Comparison of ENCODE assay signal across 23 cellular contexts in genomic region chr3:169548194-169548593, GRCh38.
"Had no signal": no experiment of that assay in that cellular context is flagged by ENCODE, and none has a peak within 500 bp of the region (broad histone marks: within the 10 kb centered on the region; RNA-seq: fewer than 3 reads in every experiment).

No MANE protein-coding gene starts in this region.

- H3K27me3 ChIP-seq: cardiac muscle cell had no signal

- H3K4me3 ChIP-seq: cardiac muscle cell, K562 had no signal

- DNase-seq: activated CD4-positive, alpha-beta T cell treated with anti-CD3 and anti-CD28 coated beads for 4 hours; activated CD4-positive, alpha-beta T cell treated with anti-CD3 and anti-CD28 coated beads, Interleukin-2, amount 50 U/mL, for 4 hours; activated CD8-positive, alpha-beta memory T cell treated with anti-CD3 and anti-CD28 coated beads, Interleukin-2, amount 50 U/mL, for 48 hours; activated CD8-positive, alpha-beta T cell treated with anti-CD3 and anti-CD28 coated beads, Interleukin-2, amount 10 ng/mL, durations not matched to agents 7 days and 5 days; activated naive CD4-positive, alpha-beta T cell treated with anti-CD3 and anti-CD28 coated beads, Interleukin-2, amount 50 U/mL, for 16 hours; activated naive CD8-positive, alpha-beta T cell treated with anti-CD3 and anti-CD28 coated beads, Interleukin-2, amount 10 ng/mL, durations not matched to agents 7 days and 5 days; activated T-cell treated with anti-CD3 and anti-CD28 coated beads, Interleukin-2, amount 50 U/mL, for 1 hour; aorta; Karpas-422; MM.1S; NCI-H1417 treated with DMSO at 0.1 percent for 48 hours; NCI-H1694; NCI-H2029; NCI-H2107; NCI-H2171 treated with DMSO at 0.1 percent for 48 hours; NCI-H226; NCI-H526; NCI-H82; SHP77 had no signal

- FAIRE-seq: K562, RCC 7860 had no signal

- ATAC-seq: activated CD4-positive, CD25-positive, alpha-beta regulatory T cell treated with anti-CD3 and anti-CD28 coated beads, Interleukin-2, amount 50 U/mL, for 24 hours; activated CD8-positive, alpha-beta T cell treated with anti-CD3 and anti-CD28 coated beads, Interleukin-2, amount 10 ng/mL, durations not matched to agents 7 days and 5 days; K562 had no signal

- H3K36me3 ChIP-seq: cardiac muscle cell had no signal
